Comparison of ENCODE assay signal across 6 cellular contexts in genomic region chr19:48715276-48715675, GRCh38.
A peak's percentile ranks its signal among the peaks of the same experiment; 100 is the strongest.
DNase-seq lines count a peak whose midpoint lies in the region; ATAC-seq lines count a peak whose summit lies in the region.

No MANE protein-coding gene starts in this region.

- H3K27ac ChIP-seq in skin epidermis = peak overlapping the region in 18 of 21 experiments; percentile 37 to 90 (median 81)

- DNase-seq in NCI-H526 (lab: John Stamatoyannopoulos, UW) (peak; percentile 44 to 78), SIG-M5 (lab: John Stamatoyannopoulos, UW) (no peak), NCI-H226 (no peak)

- H3K27ac Mint-ChIP-seq in dendritic cell treated with granulocyte-macrophage colony-stimulating factor and Interleukin-4, amounts not matched to agents 40 ng/mL and 50 ng/mL, for 4 days = peak overlapping the region; percentile 78

- H3K4me3 Mint-ChIP-seq in dendritic cell treated with granulocyte-macrophage colony-stimulating factor and Interleukin-4, amounts not matched to agents 40 ng/mL and 50 ng/mL, for 4 days = peak overlapping the region; percentile 77

- no peak for ATAC-seq in GM21529 (IDR thresholded peaks at IDR 0.05; ENCODE audit: unreplicated experiment)

- no peaks in the 10 kb centered on the region for H3K9me3 Mint-ChIP-seq in dendritic cell treated with granulocyte-macrophage colony-stimulating factor and Interleukin-4, amounts not matched to agents 40 ng/mL and 50 ng/mL, for 4 days

- intact Hi-C loops in dendritic cell treated with granulocyte-macrophage colony-stimulating factor and Interleukin-4, amounts not matched to agents 40 ng/mL and 50 ng/mL, for 4 days (cut with micrococcal nuclease) = no loop called here

- H3K4me3 ChIP-seq in skin epidermis = peak overlapping the region in 6 of 7 experiments; percentile 33 to 64 (median 52)

- no peaks in the 10 kb centered on the region for H3K36me3 Mint-ChIP-seq in dendritic cell treated with granulocyte-macrophage colony-stimulating factor and Interleukin-4, amounts not matched to agents 40 ng/mL and 50 ng/mL, for 4 days (ENCODE audit: low read depth)

- H3K27me3 Mint-ChIP-seq in dendritic cell treated with granulocyte-macrophage colony-stimulating factor and Interleukin-4, amounts not matched to agents 40 ng/mL and 50 ng/mL, for 4 days = peaks cover 13% of the 10 kb centered on the region

- H3K4me1 Mint-ChIP-seq in dendritic cell treated with granulocyte-macrophage colony-stimulating factor and Interleukin-4, amounts not matched to agents 40 ng/mL and 50 ng/mL, for 4 days (ENCODE audit: low read depth) = peaks cover 21% of the 10 kb centered on the region

Comparison
In these comparisons a context has a peak if more than half of its experiments do, and no peak if none do; other contexts are left out.
1. DNase-seq: peak in NCI-H526 (2 of 2); none in SIG-M5 (single experiment) and NCI-H226 (single experiment).